Comparison of ENCODE assay signal across 1 cellular context in the genomic region with DNA sequence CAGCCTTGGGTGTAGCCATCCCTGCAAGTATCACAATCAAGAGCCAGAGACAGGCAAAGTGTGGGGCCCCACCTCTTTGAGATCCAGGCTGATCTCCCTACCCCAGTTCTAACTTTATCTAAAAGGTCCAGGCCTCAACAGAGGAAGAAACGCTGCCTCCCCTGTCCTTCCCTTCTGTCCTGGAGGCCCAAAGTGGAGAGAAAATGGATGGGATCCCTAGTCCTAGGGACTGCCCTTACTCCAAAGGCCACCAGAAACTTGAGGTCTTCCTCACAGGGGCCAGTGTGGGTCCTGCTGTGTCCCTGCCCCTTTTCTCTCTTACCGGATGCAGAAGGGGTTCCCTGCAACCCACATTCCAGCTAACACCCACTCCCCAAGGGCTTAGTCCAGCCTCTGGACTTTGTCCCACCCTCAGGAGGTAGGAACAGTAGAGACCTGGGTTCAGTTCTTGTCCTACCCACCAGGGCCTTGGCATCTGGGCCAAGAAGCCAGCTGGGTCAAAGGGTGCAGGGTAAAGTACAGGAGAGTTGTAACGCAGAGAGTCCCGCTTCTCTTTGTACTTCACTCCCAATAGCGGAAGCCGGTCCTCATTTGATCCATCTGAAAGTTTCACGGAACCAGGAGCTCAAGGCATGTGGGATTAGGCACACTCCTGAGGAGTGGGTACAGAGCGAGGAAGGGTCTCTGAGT.
A peak's percentile ranks its signal among the peaks of the same experiment; 100 is the strongest.
TF ChIP-seq lines count a peak whose summit lies in the region.

No MANE protein-coding gene starts in this region.

TF ChIP-seq in liver, 16 proteins besides CTCF, POLR2A, EP300 and RAD21 (continued from another document):
- TF ChIP-seq, protein P1, sequence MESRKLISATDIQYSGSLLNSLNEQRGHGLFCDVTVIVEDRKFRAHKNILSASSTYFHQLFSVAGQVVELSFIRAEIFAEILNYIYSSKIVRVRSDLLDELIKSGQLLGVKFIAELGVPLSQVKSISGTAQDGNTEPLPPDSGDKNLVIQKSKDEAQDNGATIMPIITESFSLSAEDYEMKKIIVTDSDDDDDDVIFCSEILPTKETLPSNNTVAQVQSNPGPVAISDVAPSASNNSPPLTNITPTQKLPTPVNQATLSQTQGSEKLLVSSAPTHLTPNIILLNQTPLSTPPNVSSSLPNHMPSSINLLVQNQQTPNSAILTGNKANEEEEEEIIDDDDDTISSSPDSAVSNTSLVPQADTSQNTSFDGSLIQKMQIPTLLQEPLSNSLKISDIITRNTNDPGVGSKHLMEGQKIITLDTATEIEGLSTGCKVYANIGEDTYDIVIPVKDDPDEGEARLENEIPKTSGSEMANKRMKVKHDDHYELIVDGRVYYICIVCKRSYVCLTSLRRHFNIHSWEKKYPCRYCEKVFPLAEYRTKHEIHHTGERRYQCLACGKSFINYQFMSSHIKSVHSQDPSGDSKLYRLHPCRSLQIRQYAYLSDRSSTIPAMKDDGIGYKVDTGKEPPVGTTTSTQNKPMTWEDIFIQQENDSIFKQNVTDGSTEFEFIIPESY (IDR thresholded peaks at IDR 0.05) = no peak
- TF ChIP-seq, protein P2, sequence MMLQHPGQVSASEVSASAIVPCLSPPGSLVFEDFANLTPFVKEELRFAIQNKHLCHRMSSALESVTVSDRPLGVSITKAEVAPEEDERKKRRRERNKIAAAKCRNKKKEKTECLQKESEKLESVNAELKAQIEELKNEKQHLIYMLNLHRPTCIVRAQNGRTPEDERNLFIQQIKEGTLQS (IDR thresholded peaks at IDR 0.05) = no peak
- no peak for TF ChIP-seq FOXA1 (IDR thresholded peaks at IDR 0.05)
- TF ChIP-seq, protein P3, sequence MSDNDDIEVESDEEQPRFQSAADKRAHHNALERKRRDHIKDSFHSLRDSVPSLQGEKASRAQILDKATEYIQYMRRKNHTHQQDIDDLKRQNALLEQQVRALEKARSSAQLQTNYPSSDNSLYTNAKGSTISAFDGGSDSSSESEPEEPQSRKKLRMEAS (IDR thresholded peaks at IDR 0.05) = peak; percentile 36
- peak in 1 of 2 donors; percentile 35 for TF ChIP-seq GABPA (IDR thresholded peaks at IDR 0.05 in 1 of 2, conservative IDR thresholded peaks at IDR 0.05 in 1 of 2)
- peak; percentile 94 to 95 for TF ChIP-seq HNF4A (conservative IDR thresholded peaks at IDR 0.05)
- peak in 1 of 2 donors; percentile 20 for TF ChIP-seq EGR1 (IDR thresholded peaks at IDR 0.05; ENCODE audit: low read depth in 2 of 2)
- TF ChIP-seq NR2F2 (IDR thresholded peaks at IDR 0.05) = peak; percentile 46
- peak; percentile 62 for TF ChIP-seq TAF1 (conservative IDR thresholded peaks at IDR 0.05)
- peak; percentile 86 for TF ChIP-seq SP1 (IDR thresholded peaks at IDR 0.05)
- peak; percentile 32 for TF ChIP-seq YY1 (IDR thresholded peaks at IDR 0.05)
